ENCODE assay signal across 8 cellular contexts in the genomic region with DNA sequence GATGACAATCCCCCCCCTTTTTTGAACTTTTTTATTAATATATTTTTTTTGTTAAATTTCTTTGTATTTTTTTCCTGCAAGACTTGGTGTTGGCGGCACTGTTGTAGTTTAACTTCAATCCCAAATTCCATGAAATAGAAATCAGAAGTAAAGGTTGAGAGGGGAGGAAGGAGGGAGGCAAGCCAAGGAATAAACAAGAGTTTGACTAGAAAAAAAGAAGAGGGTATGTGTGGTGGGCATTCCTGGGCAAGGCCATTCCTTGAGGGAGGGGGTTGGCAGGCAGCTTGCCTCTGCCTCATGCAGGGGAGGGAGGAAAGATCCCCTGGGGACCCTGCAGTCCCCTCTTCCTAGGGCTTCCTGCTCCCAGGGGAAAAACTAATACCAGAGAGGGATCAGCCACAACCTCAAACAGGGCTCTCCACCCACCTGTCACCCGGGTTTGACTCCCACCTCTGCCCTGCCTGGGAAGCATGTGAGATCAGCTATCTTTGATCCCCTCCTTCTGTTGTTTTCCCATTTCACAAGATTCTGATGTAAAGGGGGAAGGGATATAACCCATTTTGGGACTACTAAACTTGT. TPM values are rescaled to one million over a fixed set of nuclear protein-coding genes. Genes with fewer than 3 reads are reported as not detected.
A peak's percentile ranks its signal among the peaks of the same experiment; 100 is the strongest.
DNase-seq lines count a peak whose midpoint lies in the region; ATAC-seq and TF ChIP-seq lines count a peak whose summit lies in the region.

No MANE protein-coding gene starts in this region.

- H3K27ac ChIP-seq in left lung (peak overlapping the region; percentile 26 to 68), tibial nerve (peak overlapping the region in 2 of 4 donors; percentile 71 to 85)

- H3K27me3 Mint-ChIP-seq in activated naive CD8-positive, alpha-beta T cell treated with anti-CD3 and anti-CD28 coated beads, Interleukin-2, amount 10 ng/mL, durations not matched to agents 7 days and 5 days, result peaks cover 2% of the 10 kb centered on the region

- H3K9me3 ChIP-seq in left lung, result no peaks in the 10 kb centered on the region
- H3K9me3 ChIP-seq in tibial nerve, result no peaks in the 10 kb centered on the region

- TF ChIP-seq POLR2A in tibial nerve (IDR thresholded peaks at IDR 0.05), result no peak

- 80 to 87% methylated on average over 2 of the region's 2 CpGs for WGBS in tibial nerve, 2 donors

- POLR2A ChIA-PET in activated naive CD8-positive, alpha-beta T cell treated with anti-CD3 and anti-CD28 coated beads, Interleukin-2, amount 10 ng/mL, durations not matched to agents 7 days and 5 days (lab: Charles Lee), result interaction anchor here (0.9 to 2.5 kb wide), 9 partner anchors 11 to 99 kb away, joined by 3 to 15 read pairs (median 4); a partner anchor contains a TSS

- H3K4me3 ChIP-seq in left lung, result peak overlapping the region in 1 of 2 donors; percentile 67
- H3K4me3 ChIP-seq in tibial nerve, result peak overlapping the region; percentile 57 to 71 (median 60)

- H3K4me1 ChIP-seq in left lung, result peaks cover 17 to 49% of the 10 kb centered on the region in 2 donors
- peaks cover 0 to 15% (median 5%) of the 10 kb centered on the region in 4 donors for H3K4me1 ChIP-seq in tibial nerve

- intact Hi-C loops in left lung (cut with DNase I), result no loop called here

- no peak for TF ChIP-seq EP300 in tibial nerve (IDR thresholded peaks at IDR 0.05)

- H3K27me3 ChIP-seq in left lung (peaks cover 0 to 4% of the 10 kb centered on the region in 2 donors), tibial nerve (peaks cover 0 to 24% of the 10 kb centered on the region in 2 donors)

- H3K9me3 Mint-ChIP-seq in activated naive CD8-positive, alpha-beta T cell treated with anti-CD3 and anti-CD28 coated beads, Interleukin-2, amount 10 ng/mL, durations not matched to agents 7 days and 5 days, result no peaks in the 10 kb centered on the region

- H3K4me3 Mint-ChIP-seq in activated naive CD8-positive, alpha-beta T cell treated with anti-CD3 and anti-CD28 coated beads, Interleukin-2, amount 10 ng/mL, durations not matched to agents 7 days and 5 days, result peak overlapping the region; percentile 100

- DNase-seq in activated effector memory CD4-positive, alpha-beta T cell treated with anti-CD3 and anti-CD28 coated beads, Interleukin-2, amount 50 U/mL, for 16 hours, result peak; percentile 54
- DNase-seq in activated effector memory CD4-positive, alpha-beta T cell treated with Interleukin-2 at 50 U/mL for 16 hours, result no peak
- DNase-seq in activated naive CD8-positive, alpha-beta T cell treated with anti-CD3 and anti-CD28 coated beads, Interleukin-2, amount 10 ng/mL, durations not matched to agents 7 days and 5 days, result no peak
- DNase-seq in left lung, result no peak
- no peak for DNase-seq in tibial nerve (ENCODE audit: low spot score in 2 of 2)
- no peak for DNase-seq in iPS-NIHi7 (ENCODE audit: extremely low spot score)

- peaks cover 9% of the 10 kb centered on the region for H3K36me3 Mint-ChIP-seq in activated naive CD8-positive, alpha-beta T cell treated with anti-CD3 and anti-CD28 coated beads, Interleukin-2, amount 10 ng/mL, durations not matched to agents 7 days and 5 days

- no peak for TF ChIP-seq CTCF in left lung (IDR thresholded peaks at IDR 0.05)
- TF ChIP-seq CTCF in tibial nerve (IDR thresholded peaks at IDR 0.05), result no peak

- peaks cover 34% of the 10 kb centered on the region for H3K4me1 Mint-ChIP-seq in activated naive CD8-positive, alpha-beta T cell treated with anti-CD3 and anti-CD28 coated beads, Interleukin-2, amount 10 ng/mL, durations not matched to agents 7 days and 5 days

- H3K36me3 ChIP-seq in left lung (peaks cover 0 to 31% of the 10 kb centered on the region in 2 donors), tibial nerve (peaks cover 0 to 8% (median 0%) of the 10 kb centered on the region in 3 donors)

- peak overlapping the region; percentile 99 for H3K27ac Mint-ChIP-seq in activated naive CD8-positive, alpha-beta T cell treated with anti-CD3 and anti-CD28 coated beads, Interleukin-2, amount 10 ng/mL, durations not matched to agents 7 days and 5 days

- ATAC-seq in activated naive CD8-positive, alpha-beta T cell treated with anti-CD3 and anti-CD28 coated beads, Interleukin-2, amount 10 ng/mL, durations not matched to agents 7 days and 5 days (ENCODE audit: low read depth), result no peak
- ATAC-seq in left lung, result no peak
- ATAC-seq in HG02763 (IDR thresholded peaks at IDR 0.05; ENCODE audit: unreplicated experiment), result no peak
- ATAC-seq in HG02588 (IDR thresholded peaks at IDR 0.05; ENCODE audit: unreplicated experiment), result no peak

RNA-seq across cellular contexts. Expression of a gene that starts 0.5 kb away (rescaled TPM):
- 100 to 1,000 TPM; 335 to 389 TPM for total RNA-seq in activated naive CD8-positive, alpha-beta T cell treated with anti-CD3 and anti-CD28 coated beads, Interleukin-2, amount 10 ng/mL, durations not matched to agents 7 days and 5 days
- total RNA-seq in left lung, result 100 to 1,000 TPM in 1 of 2 donors, 10 to 100 TPM in 1; 93.7 to 121 TPM
- total RNA-seq in tibial nerve, result 10 to 100 TPM; 30.2 to 76.8 (median 52.0) TPM

RNA-seq across cellular contexts. Expression of a gene that starts 10.5 kb away (rescaled TPM):
- not detected for total RNA-seq in activated naive CD8-positive, alpha-beta T cell treated with anti-CD3 and anti-CD28 coated beads, Interleukin-2, amount 10 ng/mL, durations not matched to agents 7 days and 5 days
- total RNA-seq in left lung, result 1 to 10 TPM; 1.3 TPM
- total RNA-seq in tibial nerve, result 1 to 10 TPM; 1.2 to 2.9 (median 2.2) TPM

RNA-seq across cellular contexts. Expression of a gene that starts 12.0 kb away (rescaled TPM):
- 10 to 100 TPM; 14.2 to 19.2 TPM for total RNA-seq in activated naive CD8-positive, alpha-beta T cell treated with anti-CD3 and anti-CD28 coated beads, Interleukin-2, amount 10 ng/mL, durations not matched to agents 7 days and 5 days
- total RNA-seq in left lung, result 10 to 100 TPM; 15.2 to 20.3 TPM
- 10 to 100 TPM; 14.4 to 47.1 (median 25.2) TPM for total RNA-seq in tibial nerve

RNA-seq across cellular contexts. Expression of a gene that starts 16.5 kb away (rescaled TPM):
- total RNA-seq in activated naive CD8-positive, alpha-beta T cell treated with anti-CD3 and anti-CD28 coated beads, Interleukin-2, amount 10 ng/mL, durations not matched to agents 7 days and 5 days, result 1 to 10 TPM in 1 of 2 experiments, under 1 TPM in 1; 0.75 to 1.4 TPM
- total RNA-seq in left lung (1 to 10 TPM; 2.9 to 3.1 TPM), tibial nerve (1 to 10 TPM; 2.1 to 3.9 (median 2.6) TPM)
